ENCODE assay signal across 1 cellular context in the genomic region with DNA sequence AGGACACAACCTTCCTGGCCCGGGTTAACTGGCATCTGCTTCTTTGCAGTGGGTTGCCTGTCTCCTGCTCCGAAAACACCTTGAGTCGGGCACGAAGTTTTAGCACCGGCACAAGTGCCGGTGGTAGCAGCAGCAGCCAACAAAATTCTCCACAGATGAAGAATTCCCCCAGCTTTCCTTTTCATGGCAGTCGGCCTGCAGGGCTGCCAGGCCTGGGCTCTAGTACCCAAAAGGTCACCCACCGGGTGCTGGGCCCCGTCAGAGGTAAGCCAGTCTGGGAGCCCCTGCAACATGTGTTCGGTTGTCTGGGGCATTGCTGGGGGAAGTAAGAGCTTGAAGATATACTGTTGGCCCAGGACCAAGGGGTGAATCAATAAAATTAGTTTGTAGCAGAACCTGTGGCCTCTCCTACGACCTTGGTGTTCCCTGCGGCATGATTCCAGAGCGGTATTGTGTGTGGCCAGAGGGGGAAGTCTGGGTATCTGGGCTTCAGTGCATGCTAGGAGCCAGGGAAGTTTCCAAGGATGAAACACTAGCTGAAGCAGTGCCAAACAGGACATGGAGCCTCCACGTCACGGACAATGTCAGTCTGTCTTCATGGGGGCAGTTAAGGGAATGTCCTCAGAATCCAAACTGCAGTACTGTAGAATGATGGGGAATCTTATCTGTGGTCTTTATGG.
TF ChIP-seq lines count a peak whose summit lies in the region.

No MANE protein-coding gene starts in this region.

TF ChIP-seq in H1, 55 proteins besides CTCF, POLR2A, EP300 and RAD21:
- TF ChIP-seq CEBPB (IDR thresholded peaks at IDR 0.05; ENCODE audit: low read depth, low read length) (no peak), CHD1 (IDR thresholded peaks at IDR 0.05; ENCODE audit: low read depth, low read length) (no peak), HDAC6 (IDR thresholded peaks at IDR 0.05; ENCODE audit: low read depth, low read length) (no peak), SIN3A (conservative IDR thresholded peaks at IDR 0.05 in 1 of 2, IDR thresholded peaks at IDR 0.05 in 1 of 2; ENCODE audit: low read depth in 1 of 2, low read length in 2 of 2) (no peak), CBX5 (IDR thresholded peaks at IDR 0.05; ENCODE audit: low read depth, low read length) (no peak), ZNF274 (IDR thresholded peaks at IDR 0.05; ENCODE audit: borderline replicate concordance, extremely low read depth, low read length) (no peak), BACH1 (IDR thresholded peaks at IDR 0.05; ENCODE audit: low read length) (no peak), RXRA (IDR thresholded peaks at IDR 0.05; ENCODE audit: insufficient read depth, low read depth, low read length) (no peak), TBP (IDR thresholded peaks at IDR 0.05; ENCODE audit: low read depth, low read length) (no peak), CBX8 (IDR thresholded peaks at IDR 0.05; ENCODE audit: borderline replicate concordance, low read depth, low read length) (no peak), KDM5A (IDR thresholded peaks at IDR 0.05; ENCODE audit: low read length) (no peak)
- TF ChIP-seq, protein P1, sequence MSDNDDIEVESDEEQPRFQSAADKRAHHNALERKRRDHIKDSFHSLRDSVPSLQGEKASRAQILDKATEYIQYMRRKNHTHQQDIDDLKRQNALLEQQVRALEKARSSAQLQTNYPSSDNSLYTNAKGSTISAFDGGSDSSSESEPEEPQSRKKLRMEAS (IDR thresholded peaks at IDR 0.05) = no peak
- TF ChIP-seq, protein P2, sequence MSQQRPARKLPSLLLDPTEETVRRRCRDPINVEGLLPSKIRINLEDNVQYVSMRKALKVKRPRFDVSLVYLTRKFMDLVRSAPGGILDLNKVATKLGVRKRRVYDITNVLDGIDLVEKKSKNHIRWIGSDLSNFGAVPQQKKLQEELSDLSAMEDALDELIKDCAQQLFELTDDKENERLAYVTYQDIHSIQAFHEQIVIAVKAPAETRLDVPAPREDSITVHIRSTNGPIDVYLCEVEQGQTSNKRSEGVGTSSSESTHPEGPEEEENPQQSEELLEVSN (IDR thresholded peaks at IDR 0.05) = no peak
